ENCODE assay signal across 8 cellular contexts in the genomic region with DNA sequence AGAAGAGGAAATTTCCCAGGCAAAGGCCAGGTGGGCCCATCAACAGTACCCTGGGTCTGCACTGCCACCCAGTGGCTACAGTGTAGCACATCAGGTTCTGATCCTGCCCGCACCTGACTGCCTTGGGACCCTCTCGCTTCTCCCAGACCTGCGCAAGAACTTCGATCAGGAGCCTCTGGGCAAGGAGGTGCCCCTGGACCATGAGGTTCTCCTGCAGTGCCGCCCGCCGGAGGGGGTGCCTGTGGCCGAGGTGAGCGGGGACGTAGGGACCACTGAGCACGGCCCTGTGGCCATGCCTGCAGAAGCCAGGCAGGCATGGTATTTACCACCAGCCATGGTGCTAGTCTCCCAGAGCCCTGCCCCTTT. TPM values are rescaled to one million over a fixed set of nuclear protein-coding genes. Genes with fewer than 3 reads are reported as not detected.
DNase-seq lines count a peak whose midpoint lies in the region; ATAC-seq and TF ChIP-seq lines count a peak whose summit lies in the region.

No MANE protein-coding gene starts in this region.

- H3K9me3 Mint-ChIP-seq in MCF 10A (ENCODE audit: unreplicated experiment), result no peaks in the 10 kb centered on the region

- H3K27me3 Mint-ChIP-seq in MCF 10A (ENCODE audit: insufficient read depth, unreplicated experiment), result no peaks in the 10 kb centered on the region

- intact Hi-C loops in MCF 10A (cut with micrococcal nuclease), result loop anchor here (1.0 kb wide), 3 partner anchors 72 to 360 kb away; no protein-coding TSS in a partner anchor
- intact Hi-C loops in left colon (cut with DNase I, micrococcal nuclease), result loop anchor here in 1 of 2 donors (5.0 kb wide), 1 partner anchor 383 kb away; no protein-coding TSS in a partner anchor

- H3K27ac ChIP-seq in RWPE1, result 0 out of 2 replicates have a peak overlapping the region, but pooled peaks have one; percentile 41

- no peak overlapping the region for H3K4me3 Mint-ChIP-seq in MCF 10A (ENCODE audit: unreplicated experiment)

- H3K36me3 Mint-ChIP-seq in MCF 10A (ENCODE audit: insufficient read depth, unreplicated experiment), result peaks cover 63% of the 10 kb centered on the region

- POLR2A ChIA-PET in RWPE1 (lab: Yijun Ruan, JAX; ENCODE audit: low non-redundant PET) (no interaction called here), MCF 10A (lab: Yijun Ruan, JAX) (no interaction called here)

- CTCF ChIA-PET in RWPE1 (lab: Yijun Ruan, JAX), result interaction anchor here (0.6 to 2.2 kb wide), 15 partner anchors 10 to 1671 kb away, joined by 3 to 8 read pairs (median 4); a partner anchor contains a TSS
- CTCF ChIA-PET in MCF 10A (lab: Yijun Ruan, JAX), result interaction anchor here (0.6 to 4.6 kb wide), 29 partner anchors 8 to 465 kb away, joined by 3 to 45 read pairs (median 4); no protein-coding TSS in a partner anchor

- TF ChIP-seq CTCF in GM20000 (IDR thresholded peaks at IDR 0.05; ENCODE audit: extremely low read depth, missing control alignments) (peak; percentile 50), RWPE1 (conservative IDR thresholded peaks at IDR 0.05; ENCODE audit: low read depth) (peak; percentile 78), MCF 10A (IDR thresholded peaks at IDR 0.05; ENCODE audit: unreplicated experiment) (peak; percentile 71)

- ATAC-seq in left colon, result peak; percentile 76
- ATAC-seq in stimulated activated naive CD8-positive, alpha-beta T cell treated with anti-CD3 and anti-CD28 coated beads, Interleukin-15, Interleukin-2, amounts not matched to agents 100 U/mL and 50 U/mL, for 24 hours, result peak; percentile 52
- no peak for ATAC-seq in GM18858 (IDR thresholded peaks at IDR 0.05; ENCODE audit: unreplicated experiment)
- no peak for ATAC-seq in HG03139 (IDR thresholded peaks at IDR 0.05; ENCODE audit: unreplicated experiment)

- DNase-seq in AG20443 (ENCODE audit: low spot score) (peak; percentile 83), GM20000 (ENCODE audit: low spot score) (peak; percentile 75), RWPE1 (ENCODE audit: low spot score) (peak; percentile 66), MCF 10A (ENCODE audit: unreplicated experiment) (peak; percentile 55), left colon (peak in 1 of 2 donors; percentile 48)
- DNase-seq in stimulated activated naive CD8-positive, alpha-beta T cell treated with anti-CD3 and anti-CD28 coated beads, Interleukin-15, Interleukin-2, amounts not matched to agents 100 U/mL and 50 U/mL, for 24 hours, result peak; percentile 52

- no TSS peak for BruUV-seq in MCF 10A (replicated peaks; lab: Mats Ljungman, UMichigan)

- no peaks in the 10 kb centered on the region for H3K4me1 Mint-ChIP-seq in MCF 10A (ENCODE audit: insufficient read depth, unreplicated experiment)

- H3K27ac Mint-ChIP-seq in MCF 10A (ENCODE audit: low read depth, unreplicated experiment), result no peak overlapping the region

RNA-seq across cellular contexts. Expression of a gene that starts 33.9 kb away (rescaled TPM):
- 3.6 and 4.0 TPM in 2 replicates for total RNA-seq in MCF 10A (2022)
- total RNA-seq in left colon, result 1 to 10 TPM; 4.1 to 6.7 TPM

Comparison
In these comparisons a context has a peak if more than half of its experiments do, and no peak if none do; other contexts are left out.
1. ATAC-seq: peak in left colon (single experiment) and stimulated activated naive CD8-positive, alpha-beta T cell treated with anti-CD3 and anti-CD28 coated beads, Interleukin-15, Interleukin-2, amounts not matched to agents 100 U/mL and 50 U/mL, for 24 hours (single experiment); none in GM18858 (single experiment) and HG03139 (single experiment).
2. Peak in every context shown above with its lines, with median percentiles within 50 percentile points of each other: CTCF ChIP-seq.